Comparison of ENCODE assay signal across 34 cellular contexts in the genomic region with DNA sequence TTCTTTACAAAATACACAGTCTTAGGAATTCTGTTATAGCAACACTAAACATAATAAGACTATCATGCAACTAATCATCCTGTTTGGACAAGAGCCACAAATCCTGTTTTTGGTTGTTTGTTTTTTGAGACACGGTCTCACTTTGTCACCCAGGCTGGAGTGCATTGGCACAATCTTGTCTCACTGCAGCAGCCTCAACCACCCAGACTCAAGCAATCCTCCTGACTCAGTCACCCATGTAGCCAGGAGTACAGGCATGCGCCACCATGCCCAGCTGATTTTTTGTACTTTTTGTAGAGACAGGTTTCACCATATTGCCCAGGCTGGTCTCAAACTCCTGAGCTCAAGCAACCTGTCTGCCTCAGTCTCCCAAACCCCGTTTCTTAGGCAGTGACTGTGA.
"Had no signal": no experiment of that assay in that cellular context is flagged by ENCODE, and none has a peak within 500 bp of the region (broad histone marks: within the 10 kb centered on the region; RNA-seq: fewer than 3 reads in every experiment).

No MANE protein-coding gene starts in this region.

- H3K27me3 ChIP-seq: ascending aorta, breast epithelium, esophagus muscularis mucosa, foreskin keratinocyte, gastrocnemius medialis, heart left ventricle had no signal

- H3K4me1 ChIP-seq: ascending aorta, breast epithelium, esophagus muscularis mucosa, foreskin keratinocyte, gastrocnemius medialis, heart left ventricle had no signal

- H3K9me3 Mint-ChIP-seq: activated B cell treated with CpG ODN at 0.5 μM for 24 hours; activated naive CD4-positive, alpha-beta T cell treated with anti-CD3 and anti-CD28 coated beads for 36 hours; activated naive CD4-positive, alpha-beta T cell treated with anti-CD3 and anti-CD28 coated beads, Interleukin-2, amount 50 U/mL, for 24 hours; activated naive CD8-positive, alpha-beta T cell treated with anti-CD3 and anti-CD28 coated beads, Interleukin-2, amount 10 ng/mL, durations not matched to agents 7 days and 5 days; activated T-helper 1 cell treated with anti-CD3 and anti-CD28 coated beads, Interleukin-12 subunit alpha, Interleukin-12 subunit beta, Interleukin-2, Interleukin-4 antibody, amounts not matched to agents 30 ng/mL and 10 ng/mL and 1 ng/mL, durations not matched to agents 14 hours and 24 hours and 36 hours; activated T-helper 2 cell treated with anti-CD3 and anti-CD28 coated beads, Interferon-gamma antibody, Interleukin-2, Interleukin-4, amounts not matched to agents 10 μg/mL and 5 μg/mL and 100 μg/mL, durations not matched to agents 14 hours and 24 hours and 36 hours; brain; central memory CD8-positive, alpha-beta T cell; effector memory CD8-positive, alpha-beta T cell; T-cell; T-helper 1 cell treated with Interleukin-12 subunit alpha and Interleukin-12 subunit beta and Interleukin-4 antibody, amounts not matched to agents 30 μg/mL and 1 μg/mL, for 36 hours; T-helper 2 cell treated with Interferon-gamma antibody and Interleukin-4, amounts not matched to agents 5 μg/mL and 100 μg/mL, for 36 hours had no signal

- H3K4me1 Mint-ChIP-seq: activated B cell treated with CpG ODN at 0.5 μM for 24 hours; activated CD8-positive, alpha-beta memory T cell treated with anti-CD3 and anti-CD28 coated beads, Interleukin-2, amount 10 ng/mL, durations not matched to agents 7 days and 5 days; activated naive CD4-positive, alpha-beta T cell treated with anti-CD3 and anti-CD28 coated beads, Interleukin-2, amount 50 U/mL, for 24 hours; activated naive CD8-positive, alpha-beta T cell treated with anti-CD3 and anti-CD28 coated beads, Interleukin-2, amount 10 ng/mL, durations not matched to agents 7 days and 5 days; brain; central memory CD8-positive, alpha-beta T cell; T-cell had no signal

- H3K36me3 Mint-ChIP-seq: activated naive CD4-positive, alpha-beta T cell treated with anti-CD3 and anti-CD28 coated beads, Interleukin-2, amount 50 U/mL, for 24 hours; activated naive CD8-positive, alpha-beta T cell treated with anti-CD3 and anti-CD28 coated beads, Interleukin-2, amount 10 ng/mL, durations not matched to agents 7 days and 5 days had no signal

- H3K27ac ChIP-seq: ascending aorta, breast epithelium, esophagus muscularis mucosa, foreskin keratinocyte, gastrocnemius medialis, heart left ventricle, WERI-Rb-1 had no signal

- ATAC-seq: activated CD4-positive, CD25-positive, alpha-beta regulatory T cell treated with anti-CD3 and anti-CD28 coated beads, Interleukin-2, amount 50 U/mL, for 24 hours; activated CD8-positive, alpha-beta memory T cell treated with anti-CD3 and anti-CD28 coated beads, Interleukin-2, amount 10 ng/mL, durations not matched to agents 7 days and 5 days; activated CD8-positive, alpha-beta T cell treated with anti-CD3 and anti-CD28 coated beads, Interleukin-2, amount 10 ng/mL, durations not matched to agents 7 days and 5 days; effector memory CD8-positive, alpha-beta T cell; foreskin keratinocyte; gastrocnemius medialis; heart left ventricle; T-cell had no signal

- H3K27ac Mint-ChIP-seq: activated B cell treated with CpG ODN at 0.5 μM for 24 hours; activated CD8-positive, alpha-beta memory T cell treated with anti-CD3 and anti-CD28 coated beads, Interleukin-2, amount 10 ng/mL, durations not matched to agents 7 days and 5 days; activated CD8-positive, alpha-beta T cell treated with anti-CD3 and anti-CD28 coated beads, Interleukin-2, amount 10 ng/mL, durations not matched to agents 7 days and 5 days; activated naive CD4-positive, alpha-beta T cell treated with anti-CD3 and anti-CD28 coated beads for 36 hours; activated naive CD4-positive, alpha-beta T cell treated with anti-CD3 and anti-CD28 coated beads, Interleukin-2, amount 50 U/mL, for 24 hours; activated naive CD8-positive, alpha-beta T cell treated with anti-CD3 and anti-CD28 coated beads, Interleukin-2, amount 10 ng/mL, durations not matched to agents 7 days and 5 days; activated T-helper 1 cell treated with anti-CD3 and anti-CD28 coated beads, Interleukin-12 subunit alpha, Interleukin-12 subunit beta, Interleukin-2, Interleukin-4 antibody, amounts not matched to agents 30 ng/mL and 10 ng/mL and 1 ng/mL, durations not matched to agents 14 hours and 24 hours and 36 hours; activated T-helper 2 cell treated with anti-CD3 and anti-CD28 coated beads, Interferon-gamma antibody, Interleukin-2, Interleukin-4, amounts not matched to agents 10 μg/mL and 5 μg/mL and 100 μg/mL, durations not matched to agents 14 hours and 24 hours and 36 hours; brain; effector memory CD8-positive, alpha-beta T cell; T-cell; T-helper 1 cell treated with Interleukin-12 subunit alpha and Interleukin-12 subunit beta and Interleukin-4 antibody, amounts not matched to agents 30 μg/mL and 1 μg/mL, for 36 hours; T-helper 2 cell treated with Interferon-gamma antibody and Interleukin-4, amounts not matched to agents 5 μg/mL and 100 μg/mL, for 36 hours had no signal

- H3K27me3 Mint-ChIP-seq: activated CD8-positive, alpha-beta memory T cell treated with anti-CD3 and anti-CD28 coated beads, Interleukin-2, amount 10 ng/mL, durations not matched to agents 7 days and 5 days; activated naive CD4-positive, alpha-beta T cell treated with anti-CD3 and anti-CD28 coated beads, Interleukin-2, amount 50 U/mL, for 24 hours; activated naive CD8-positive, alpha-beta T cell treated with anti-CD3 and anti-CD28 coated beads, Interleukin-2, amount 10 ng/mL, durations not matched to agents 7 days and 5 days; central memory CD8-positive, alpha-beta T cell; effector memory CD8-positive, alpha-beta T cell; T-cell had no signal

- DNase-seq: activated B cell treated with CpG ODN at 0.5 μM for 24 hours; activated CD4-positive, alpha-beta T cell treated with anti-CD3 and anti-CD28 coated beads for 48 hours; activated CD4-positive, alpha-beta T cell treated with anti-CD3 and anti-CD28 coated beads, Interleukin-2, amount 50 U/mL, for 1 hour; activated CD4-positive, alpha-beta T cell treated with anti-CD3 and anti-CD28 coated beads, Interleukin-2, amount 50 U/mL, for 48 hours; activated CD8-positive, alpha-beta memory T cell treated with anti-CD3 and anti-CD28 coated beads, Interleukin-2, amount 10 ng/mL, durations not matched to agents 7 days and 5 days; activated CD8-positive, alpha-beta memory T cell treated with anti-CD3 and anti-CD28 coated beads, Interleukin-2, amount 50 U/mL, for 4 hours; activated CD8-positive, alpha-beta T cell treated with anti-CD3 and anti-CD28 coated beads, Interleukin-2, amount 10 ng/mL, durations not matched to agents 7 days and 5 days; activated effector memory CD4-positive, alpha-beta T cell treated with anti-CD3 and anti-CD28 coated beads, Interleukin-2, amount 50 U/mL, for 16 hours; activated naive CD4-positive, alpha-beta T cell treated with anti-CD3 and anti-CD28 coated beads for 36 hours; activated naive CD8-positive, alpha-beta T cell treated with anti-CD3 and anti-CD28 coated beads, Interleukin-2, amount 10 ng/mL, durations not matched to agents 7 days and 5 days; activated T-cell treated with anti-CD3 and anti-CD28 coated beads, Interleukin-2, amount 50 U/mL, for 1 hour; activated T-cell treated with anti-CD3 and anti-CD28 coated beads, Interleukin-2, amount 50 U/mL, for 48 hours; cortex of kidney; dermis blood vessel endothelial cell; effector CD4-positive, alpha-beta T cell; effector memory CD8-positive, alpha-beta T cell; gastrocnemius medialis; glutamatergic neuron; heart left ventricle; T-cell; T1000; WERI-Rb-1 had no signal

- H3K4me3 Mint-ChIP-seq: activated B cell treated with CpG ODN at 0.5 μM for 24 hours; activated CD8-positive, alpha-beta memory T cell treated with anti-CD3 and anti-CD28 coated beads, Interleukin-2, amount 10 ng/mL, durations not matched to agents 7 days and 5 days; activated CD8-positive, alpha-beta T cell treated with anti-CD3 and anti-CD28 coated beads, Interleukin-2, amount 10 ng/mL, durations not matched to agents 7 days and 5 days; activated naive CD4-positive, alpha-beta T cell treated with anti-CD3 and anti-CD28 coated beads for 36 hours; activated naive CD4-positive, alpha-beta T cell treated with anti-CD3 and anti-CD28 coated beads, Interleukin-2, amount 50 U/mL, for 24 hours; activated naive CD8-positive, alpha-beta T cell treated with anti-CD3 and anti-CD28 coated beads, Interleukin-2, amount 10 ng/mL, durations not matched to agents 7 days and 5 days; activated T-helper 1 cell treated with anti-CD3 and anti-CD28 coated beads, Interleukin-12 subunit alpha, Interleukin-12 subunit beta, Interleukin-2, Interleukin-4 antibody, amounts not matched to agents 30 ng/mL and 10 ng/mL and 1 ng/mL, durations not matched to agents 14 hours and 24 hours and 36 hours; brain; central memory CD8-positive, alpha-beta T cell; effector memory CD8-positive, alpha-beta T cell; T-cell; T-helper 1 cell treated with Interleukin-12 subunit alpha and Interleukin-12 subunit beta and Interleukin-4 antibody, amounts not matched to agents 30 μg/mL and 1 μg/mL, for 36 hours; T-helper 2 cell treated with Interferon-gamma antibody and Interleukin-4, amounts not matched to agents 5 μg/mL and 100 μg/mL, for 36 hours had no signal

- H3K36me3 ChIP-seq: breast epithelium, WERI-Rb-1 had no signal

- H3K9me3 ChIP-seq: ascending aorta, breast epithelium, esophagus muscularis mucosa, gastrocnemius medialis, heart left ventricle had no signal

- H3K4me3 ChIP-seq: ascending aorta, breast epithelium, esophagus muscularis mucosa, gastrocnemius medialis, heart left ventricle had no signal
